ENCODE assay signal across 17 cellular contexts in genomic region chr6:39758905-39759605, GRCh38. TPM values are rescaled to one million over a fixed set of nuclear protein-coding genes. Genes with fewer than 3 reads are reported as not detected.
A peak's percentile ranks its signal among the peaks of the same experiment; 100 is the strongest.
DNase-seq lines count a peak whose midpoint lies in the region; ATAC-seq, FAIRE-seq and TF ChIP-seq lines count a peak whose summit lies in the region.
"Had no signal": no experiment of that assay in that cellular context is flagged by ENCODE, and none has a peak within 500 bp of the region (broad histone marks: within the 10 kb centered on the region; RNA-seq: fewer than 3 reads in every experiment).

No MANE protein-coding gene starts in this region.

- H3K9me3 ChIP-seq in HepG2 (ENCODE audit: low read length) (no peaks in the 10 kb centered on the region), right lobe of liver (no peaks in the 10 kb centered on the region), neural cell (ENCODE audit: low read length) (no peaks in the 10 kb centered on the region), PC-3 (ENCODE audit: low read length) (no peaks in the 10 kb centered on the region)
- H3K9me3 ChIP-seq: BLaER1, HAP-1 had no signal

- TF ChIP-seq EP300 in HepG2 (IDR thresholded peaks at IDR 0.05; ENCODE audit: low read depth in 2 of 2, low read length in 2 of 2) (no peak), HepG2 (CRISPR knock-in tag; IDR thresholded peaks at IDR 0.05; ENCODE audit: borderline replicate concordance) (no peak), neural cell (conservative IDR thresholded peaks at IDR 0.05; ENCODE audit: poor library complexity, severe bottlenecking) (peak; percentile 78)

- H3K36me3 ChIP-seq in HepG2 (replicated peaks in 1 of 2; ENCODE audit: control insufficient read depth in 1 of 2, insufficient read depth in 2 of 2, low read length in 2 of 2) (no peaks in the 10 kb centered on the region), right lobe of liver (no peaks in the 10 kb centered on the region), neural cell (ENCODE audit: insufficient read depth, low read length) (no peaks in the 10 kb centered on the region), PC-3 (ENCODE audit: low read depth, low read length) (no peaks in the 10 kb centered on the region)
- H3K36me3 ChIP-seq: BLaER1, HAP-1 had no signal

- in situ Hi-C loops in HepG2 (cut with HindIII; ENCODE audit: extremely low pct_ligation_motif_present, low pct_unique_long_range_greater_than_20kb): no loop called here

- H3K27me3 ChIP-seq in HepG2 (ENCODE audit: control insufficient read depth in 1 of 2, insufficient read depth in 2 of 2, low read length in 2 of 2): no peaks in the 10 kb centered on the region
- no peaks in the 10 kb centered on the region for H3K27me3 ChIP-seq in right lobe of liver
- H3K27me3 ChIP-seq in neural cell (ENCODE audit: insufficient read depth, low read depth, low read length): no peaks in the 10 kb centered on the region
- 0 out of 2 replicates have a peak, but pooled peaks cover under 1% of the 10 kb centered on the region for H3K27me3 ChIP-seq in PC-3 (ENCODE audit: low read length)
- H3K27me3 ChIP-seq: BLaER1 had no signal

- H3K9me2 ChIP-seq in neural cell (ENCODE audit: insufficient read depth, low read length) (no peaks in the 10 kb centered on the region), PC-3 (replicated peaks; ENCODE audit: low read length) (no peaks in the 10 kb centered on the region)

- intact Hi-C loops in HepG2 (cut with micrococcal nuclease; ENCODE audit: unreplicated experiment): no loop called here
- intact Hi-C loops in right lobe of liver (cut with DNase I): no loop called here
- intact Hi-C loops in PC-3 (cut with micrococcal nuclease): no loop called here

- TF ChIP-seq CTCF in HepG2 (CRISPR knock-in tag; IDR thresholded peaks at IDR 0.05): no peak
- no peak for TF ChIP-seq CTCF in right lobe of liver (IDR thresholded peaks at IDR 0.05)
- no peak for TF ChIP-seq CTCF in neural cell (IDR thresholded peaks at IDR 0.05; ENCODE audit: poor library complexity, severe bottlenecking)
- TF ChIP-seq CTCF in PC-3 (conservative IDR thresholded peaks at IDR 0.05; ENCODE audit: low read depth, low read length): no peak

- H3K4me2 ChIP-seq in HepG2 (ENCODE audit: low read depth, low read length) (no peak overlapping the region), neural cell (ENCODE audit: low read length) (no peak overlapping the region), PC-3 (ENCODE audit: low read length) (no peak overlapping the region)
- H3K4me2 ChIP-seq: BLaER1 had no signal

- DNase-seq in HepG2 (ENCODE audit: low spot score): peak; percentile 15
- DNase-seq in right lobe of liver: no peak
- DNase-seq in SW480 (ENCODE audit: low spot score): peak; percentile 53
- no peak for DNase-seq in PC-3
- DNase-seq in COLO829 (ENCODE audit: low spot score): no peak
- no peak for DNase-seq in NCI-H748 (lab: John Stamatoyannopoulos, UW; ENCODE audit: unreplicated experiment)
- DNase-seq: 8988T; Calu3; CD4-positive, alpha-beta memory T cell; DMS79 treated with DMSO at 0.1 percent for 48 hours; EL; GM23248 had no signal

- POLR2A ChIA-PET in HepG2 (lab: Yijun Ruan, JAX): no interaction called here
- POLR2A ChIA-PET in PC-3 (lab: Charles Lee; ENCODE audit: unreplicated experiment): interaction anchor here (0.6 kb wide), 1 partner anchor 406 kb away, joined by 9 read pairs; no protein-coding TSS in a partner anchor

- CTCF ChIA-PET in HepG2 (lab: Yijun Ruan, JAX; ENCODE audit: low intra/inter-chr PET ratio, low total read pairs): no interaction called here
- CTCF ChIA-PET in PC-3 (lab: Charles Lee): no interaction called here

- 40% methylated on average over 2 of the region's 2 CpGs for WGBS in HepG2 (ENCODE audit: low lambda C conversion rate)
- WGBS in right lobe of liver (ENCODE audit: insufficient coverage, low coverage, low lambda C conversion rate, missing lambda C conversion rate): 69% methylated on average over 2 of the region's 2 CpGs

- no peak for FAIRE-seq in HepG2 (lab: Jason Lieb, UNC)
- FAIRE-seq: GM12878 had no signal

- no peak for TF ChIP-seq POLR2A in HepG2 (IDR thresholded peaks at IDR 0.05; ENCODE audit: insufficient read depth in 1 of 2, low read depth in 2 of 2, low read length in 2 of 2)
- TF ChIP-seq POLR2A in right lobe of liver (IDR thresholded peaks at IDR 0.05): no peak

- H2AFZ ChIP-seq in HepG2 (ENCODE audit: low read length) (no peak overlapping the region), neural cell (ENCODE audit: low read depth, low read length) (no peak overlapping the region), PC-3 (ENCODE audit: low read length) (no peak overlapping the region)
- H2AFZ ChIP-seq: GM23248 had no signal

- H3K79me2 ChIP-seq in HepG2 (ENCODE audit: insufficient read depth, low read length) (no peaks in the 10 kb centered on the region), neural cell (replicated peaks; ENCODE audit: insufficient read depth, low read length) (no peaks in the 10 kb centered on the region), PC-3 (ENCODE audit: low read length) (no peaks in the 10 kb centered on the region)

- H3K4me3 ChIP-seq in HepG2 (replicated peaks in 1 of 3; ENCODE audit: insufficient read depth in 1 of 3, low read depth in 2 of 3, low read length in 3 of 3): no peak overlapping the region
- H3K4me3 ChIP-seq in right lobe of liver: no peak overlapping the region
- peak overlapping the region; percentile 14 for H3K4me3 ChIP-seq in neural cell (ENCODE audit: low read length)
- H3K4me3 ChIP-seq in PC-3 (ENCODE audit: low read length): no peak overlapping the region
- H3K4me3 ChIP-seq: BLaER1, GM12878, GM23248, HAP-1 had no signal

- H3K27ac ChIP-seq in HepG2 (ENCODE audit: extremely low read length, insufficient read depth, low read length) (no peak overlapping the region), right lobe of liver (no peak overlapping the region), neural cell (ENCODE audit: low read length) (peak overlapping the region; percentile 52), PC-3 (ENCODE audit: low read length) (no peak overlapping the region)
- H3K27ac ChIP-seq: BLaER1, GM23248 had no signal

- H4K20me1 ChIP-seq in HepG2 (ENCODE audit: insufficient read depth, low read length): no peaks in the 10 kb centered on the region
- H4K20me1 ChIP-seq in neural cell (ENCODE audit: insufficient read depth): no peaks in the 10 kb centered on the region
- no peaks in the 10 kb centered on the region for H4K20me1 ChIP-seq in PC-3 (ENCODE audit: low read length)
- H4K20me1 ChIP-seq: BLaER1 had no signal

- BruUV-seq in HepG2 (replicated peaks; lab: Mats Ljungman, UMichigan) (no TSS peak), PC-3 (replicated peaks; lab: Mats Ljungman, UMichigan) (no TSS peak)

- no peaks in the 10 kb centered on the region for H3K4me1 ChIP-seq in HepG2 (ENCODE audit: insufficient read depth, low read length)
- no peaks in the 10 kb centered on the region for H3K4me1 ChIP-seq in right lobe of liver
- no peaks in the 10 kb centered on the region for H3K4me1 ChIP-seq in PC-3 (ENCODE audit: insufficient read depth, low read length)
- H3K4me1 ChIP-seq: BLaER1, HAP-1 had no signal

- no peak overlapping the region for H3K9ac ChIP-seq in HepG2 (ENCODE audit: insufficient read depth, low read depth, low read length)
- H3K9ac ChIP-seq in neural cell (ENCODE audit: low read length): no peak overlapping the region
- H3K9ac ChIP-seq in PC-3 (ENCODE audit: low read length): no peak overlapping the region
- H3K9ac ChIP-seq: BLaER1, GM23248 had no signal

- no peaks in the 10 kb centered on the region for H3F3A ChIP-seq in neural cell (ENCODE audit: insufficient read depth, low read length, poor library complexity, severe bottlenecking)
- no peaks in the 10 kb centered on the region for H3F3A ChIP-seq in PC-3 (ENCODE audit: low read length, unreplicated experiment)

- TF ChIP-seq RAD21 in HepG2 (CRISPR knock-in tag; IDR thresholded peaks at IDR 0.05) (no peak), neural cell (conservative IDR thresholded peaks at IDR 0.05) (peak; percentile 30)

- ATAC-seq in HepG2 (no peak), right lobe of liver (no peak), PC-3 (no peak)
- ATAC-seq: GM12878 had no signal

RNA-seq across cellular contexts. Expression of gene DAAM2, which starts 33.1 kb away (rescaled TPM):
- total RNA-seq in HepG2 (2016; rRNA removed; fragmentation: Illumina TruSeq; extraction: Trizol) (not detected in 2 replicates), right lobe of liver (1 to 10 TPM; 1.6 to 9.8 (median 4.7) TPM), PC-3 (2014; rRNA removed) (not detected in 2 replicates)
- not detected in 2 replicates for total RNA-seq in HepG2 (2016; cell fraction: cytosol; rRNA removed; fragmentation: Illumina TruSeq; extraction: Trizol; ENCODE audit: low read depth)
- 0.02 TPM in 1 of 2 replicates, not detected in the other for total RNA-seq in HepG2 (2016; cell fraction: insoluble cytoplasmic fraction; rRNA removed; fragmentation: Illumina TruSeq; extraction: Trizol)
- not detected in 2 replicates for total RNA-seq in HepG2 (2016; cell fraction: membrane; rRNA removed; fragmentation: Illumina TruSeq; extraction: Trizol)
- not detected in 2 replicates for total RNA-seq in HepG2 (2016; cell fraction: nucleus; rRNA removed; fragmentation: Illumina TruSeq; extraction: Trizol)
- polyA plus RNA-seq in HepG2 (2011; rRNA removed) (0.01 TPM in 1 of 2 replicates, not detected in the other), neural cell (0.62 and 1.2 TPM in 2 replicates)
- polyA plus RNA-seq in HepG2 (2011; cell fraction: cytosol; rRNA removed): 0.01 and 0.03 TPM in 2 replicates
- 0.14 TPM in 1 of 2 replicates, not detected in the other for polyA plus RNA-seq in HepG2 (2011; cell fraction: nucleus; rRNA removed)
- 0.03 and 0.09 TPM in 2 replicates for polyA plus RNA-seq in HepG2 (2012)
- not detected in 2 replicates for polyA plus RNA-seq in HepG2 (2016; cell fraction: cytosol; fragmentation: Illumina TruSeq; extraction: Trizol; ENCODE audit: low read depth)
- not detected in 2 replicates for polyA plus RNA-seq in HepG2 (2016; cell fraction: insoluble cytoplasmic fraction; fragmentation: Illumina TruSeq; extraction: Trizol; ENCODE audit: low read depth)
- polyA plus RNA-seq in HepG2 (2016; cell fraction: membrane; fragmentation: Illumina TruSeq; extraction: Trizol; ENCODE audit: low read depth): 0.02 TPM in 1 of 2 replicates, not detected in the other
- polyA plus RNA-seq in HepG2 (2016; cell fraction: nucleus; fragmentation: Illumina TruSeq; extraction: Trizol; ENCODE audit: insufficient read depth, low read depth): not detected in 2 replicates
- 0.06 TPM in 1 of 2 replicates, not detected in the other for polyA minus RNA-seq in HepG2 (2011; rRNA and poly(A)+ RNA removed; ENCODE audit: low replicate concordance)
- polyA minus RNA-seq in HepG2 (2011; cell fraction: cytosol; rRNA and poly(A)+ RNA removed): not detected in 2 replicates
- under 0.01 TPM in 1 of 2 replicates, not detected in the other for polyA minus RNA-seq in HepG2 (2011; cell fraction: nucleus; rRNA and poly(A)+ RNA removed)
- 1.2 and 1.4 TPM in 2 replicates for polyA minus RNA-seq in neural cell
- total RNA-seq: Calu3; CD4-positive, alpha-beta memory T cell had no signal
- polyA plus RNA-seq: CD14-positive monocyte; CD4-positive, alpha-beta memory T cell had no signal

RNA-seq across cellular contexts. Expression of gene KIF6, which starts 33.8 kb away (rescaled TPM):
- total RNA-seq in HepG2 (2016; rRNA removed; fragmentation: Illumina TruSeq; extraction: Trizol) (0.27 and 0.49 TPM in 2 replicates), right lobe of liver (under 1 TPM in 4 of 6 experiments, not detected in 2; 0.18 to 0.83 (median 0.37) TPM), PC-3 (2014; rRNA removed) (0.07 TPM in 1 of 2 replicates, not detected in the other)
- not detected in 2 replicates for total RNA-seq in HepG2 (2016; cell fraction: cytosol; rRNA removed; fragmentation: Illumina TruSeq; extraction: Trizol; ENCODE audit: low read depth)
- total RNA-seq in HepG2 (2016; cell fraction: insoluble cytoplasmic fraction; rRNA removed; fragmentation: Illumina TruSeq; extraction: Trizol): 0.10 and 0.22 TPM in 2 replicates
- total RNA-seq in HepG2 (2016; cell fraction: membrane; rRNA removed; fragmentation: Illumina TruSeq; extraction: Trizol): 0.28 and 0.37 TPM in 2 replicates
- 0.06 and 0.37 TPM in 2 replicates for total RNA-seq in HepG2 (2016; cell fraction: nucleus; rRNA removed; fragmentation: Illumina TruSeq; extraction: Trizol)
- polyA plus RNA-seq in HepG2 (2011; rRNA removed) (0.04 TPM in 2 replicates), neural cell (0.06 and 2.1 TPM in 2 replicates)
- polyA plus RNA-seq in HepG2 (2011; cell fraction: cytosol; rRNA removed): 0.03 TPM in 1 of 2 replicates, not detected in the other
- not detected in 2 replicates for polyA plus RNA-seq in HepG2 (2011; cell fraction: nucleus; rRNA removed)
- polyA plus RNA-seq in HepG2 (2012): not detected in 2 replicates
- 0.06 TPM in 1 of 2 replicates, not detected in the other for polyA plus RNA-seq in HepG2 (2016; cell fraction: cytosol; fragmentation: Illumina TruSeq; extraction: Trizol; ENCODE audit: low read depth)
- polyA plus RNA-seq in HepG2 (2016; cell fraction: insoluble cytoplasmic fraction; fragmentation: Illumina TruSeq; extraction: Trizol; ENCODE audit: low read depth): 0.58 and 0.69 TPM in 2 replicates
- polyA plus RNA-seq in HepG2 (2016; cell fraction: membrane; fragmentation: Illumina TruSeq; extraction: Trizol; ENCODE audit: low read depth): 0.11 TPM in 1 of 2 replicates, not detected in the other
- polyA plus RNA-seq in HepG2 (2016; cell fraction: nucleus; fragmentation: Illumina TruSeq; extraction: Trizol; ENCODE audit: insufficient read depth, low read depth): 0.61 TPM in 1 of 2 replicates, not detected in the other
- polyA minus RNA-seq in HepG2 (2011; rRNA and poly(A)+ RNA removed; ENCODE audit: low replicate concordance): not detected in 2 replicates
- not detected in 2 replicates for polyA minus RNA-seq in HepG2 (2011; cell fraction: cytosol; rRNA and poly(A)+ RNA removed)
- polyA minus RNA-seq in HepG2 (2011; cell fraction: nucleus; rRNA and poly(A)+ RNA removed): 0.26 TPM in 1 of 2 replicates, not detected in the other
- 0.73 and 2.3 TPM in 2 replicates for polyA minus RNA-seq in neural cell
- total RNA-seq: CD4-positive, alpha-beta memory T cell had no signal
- polyA plus RNA-seq: CD14-positive monocyte; CD4-positive, alpha-beta memory T cell had no signal

Comparison
In these comparisons a context has a peak if more than half of its experiments do, and no peak if none do; other contexts are left out.
1. DNase-seq: peak in HepG2 (single experiment) and SW480 (single experiment); none in right lobe of liver (0 of 3), PC-3 (single experiment), COLO829 (single experiment) and NCI-H748 (single experiment).